Comparison of ENCODE assay signal across 22 cellular contexts in the genomic region with DNA sequence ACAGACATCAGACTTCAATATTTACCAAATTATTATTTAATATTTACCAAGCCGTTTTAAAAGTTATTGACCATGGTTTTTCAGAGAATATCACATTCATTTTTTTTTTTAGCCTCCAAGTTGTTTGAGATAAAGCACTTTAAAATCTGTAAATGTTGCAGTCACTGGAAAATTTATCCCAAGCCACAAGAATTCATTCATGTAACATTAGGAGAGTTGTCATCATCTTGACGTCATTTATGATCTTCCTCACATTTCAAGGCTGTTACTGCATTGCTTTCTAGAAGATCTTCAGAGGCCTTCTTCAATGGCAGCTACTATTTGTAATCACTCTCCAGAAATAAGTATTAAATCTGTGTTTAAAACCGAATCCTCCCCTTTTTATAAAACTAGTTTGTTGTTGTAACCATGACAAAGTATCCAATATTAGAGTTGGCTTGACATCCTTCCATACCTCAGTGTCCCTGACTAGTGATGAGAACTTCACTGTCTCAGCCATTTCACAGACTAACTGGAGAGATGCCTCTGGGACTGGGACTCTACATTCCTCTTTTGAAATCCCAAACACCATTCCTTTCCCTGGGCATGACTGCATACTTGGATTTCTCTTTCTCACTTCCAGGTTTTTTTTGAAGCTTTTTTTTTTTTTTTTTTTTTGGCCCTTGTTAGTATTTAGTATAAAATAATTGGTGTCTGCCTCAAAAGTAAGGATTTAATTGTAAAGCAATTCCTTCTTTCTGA.
DNase-seq lines count a peak whose midpoint lies in the region; ATAC-seq and TF ChIP-seq lines count a peak whose summit lies in the region.
"Had no signal": no experiment of that assay in that cellular context is flagged by ENCODE, and none has a peak within 500 bp of the region (broad histone marks: within the 10 kb centered on the region; RNA-seq: fewer than 3 reads in every experiment).

No MANE protein-coding gene starts in this region.

- H3K9me3 Mint-ChIP-seq in endothelial cell (ENCODE audit: unreplicated experiment) = no peaks in the 10 kb centered on the region
- H3K9me3 Mint-ChIP-seq in Calu3 (ENCODE audit: low read depth, unreplicated experiment) = no peaks in the 10 kb centered on the region
- H3K9me3 Mint-ChIP-seq: activated CD4-positive, alpha-beta memory T cell treated with anti-CD3 and anti-CD28 coated beads for 36 hours; endodermal cell; neural crest cell had no signal

- no peak overlapping the region for H3K4me3 Mint-ChIP-seq in endothelial cell (ENCODE audit: unreplicated experiment)
- H3K4me3 Mint-ChIP-seq in Calu3 (ENCODE audit: low read depth, unreplicated experiment) = no peak overlapping the region
- H3K4me3 Mint-ChIP-seq: activated CD4-positive, alpha-beta memory T cell treated with anti-CD3 and anti-CD28 coated beads for 36 hours; endodermal cell; neural crest cell had no signal

- no TSS peak for BruUV-seq in Calu3 (replicated peaks; lab: Mats Ljungman, UMichigan)

- H3K36me3 Mint-ChIP-seq in endothelial cell (ENCODE audit: low read depth, unreplicated experiment) = peaks cover 3% of the 10 kb centered on the region
- H3K36me3 Mint-ChIP-seq in Calu3 (ENCODE audit: insufficient read depth, unreplicated experiment) = peaks cover 13% of the 10 kb centered on the region

- H3K27ac ChIP-seq in upper lobe of right lung = no peak overlapping the region
- H3K27ac ChIP-seq: gastroesophageal sphincter had no signal

- CTCF ChIA-PET in Calu3 (lab: Charles Lee) = interaction anchor here (0.6 kb wide), 1 partner anchor 61 kb away, joined by 6 read pairs; no protein-coding TSS in a partner anchor

- H3K4me1 ChIP-seq in upper lobe of right lung = peaks cover 8% of the 10 kb centered on the region

- peak overlapping the region; percentile 53 for H3K27ac Mint-ChIP-seq in endothelial cell (ENCODE audit: unreplicated experiment)
- H3K27ac Mint-ChIP-seq in Calu3 (ENCODE audit: unreplicated experiment) = no peak overlapping the region
- H3K27ac Mint-ChIP-seq: activated CD4-positive, alpha-beta memory T cell treated with anti-CD3 and anti-CD28 coated beads for 36 hours; endodermal cell had no signal

- ATAC-seq in upper lobe of right lung = no peak
- ATAC-seq: gastroesophageal sphincter, HCT116, Right ventricle myocardium inferior had no signal

- no peak for TF ChIP-seq CTCF in endothelial cell (IDR thresholded peaks at IDR 0.05; ENCODE audit: unreplicated experiment)
- TF ChIP-seq CTCF in upper lobe of right lung (IDR thresholded peaks at IDR 0.05) = no peak
- TF ChIP-seq CTCF in Calu3 (IDR thresholded peaks at IDR 0.05; ENCODE audit: unreplicated experiment) = no peak

- no peak overlapping the region for H3K4me3 ChIP-seq in skeletal muscle cell (ENCODE audit: low read depth, low read length)
- no peak overlapping the region for H3K4me3 ChIP-seq in upper lobe of right lung
- H3K4me3 ChIP-seq: gastroesophageal sphincter had no signal

- intact Hi-C loops in upper lobe of right lung (cut with DNase I) = no loop called here
- intact Hi-C loops in Calu3 (cut with micrococcal nuclease; ENCODE audit: unreplicated experiment) = no loop called here

- no peaks in the 10 kb centered on the region for H3K27me3 ChIP-seq in upper lobe of right lung
- H3K27me3 ChIP-seq: gastroesophageal sphincter had no signal

- DNase-seq in EL = peak; percentile 67
- peak; percentile 10 for DNase-seq in RPMI7951 (ENCODE audit: low read depth)
- no peak for DNase-seq in endothelial cell (ENCODE audit: low spot score)
- peak; percentile 23 for DNase-seq in skeletal muscle cell (ENCODE audit: low read depth)
- DNase-seq in superior temporal gyrus (ENCODE audit: extremely low spot score) = no peak
- DNase-seq in upper lobe of right lung = no peak
- no peak for DNase-seq in NCI-H446 treated with DMSO at 0.1 percent for 48 hours (lab: John Stamatoyannopoulos, UW)
- no peak for DNase-seq in Calu3
- DNase-seq: activated CD4-positive, alpha-beta memory T cell treated with anti-CD3 and anti-CD28 coated beads for 36 hours; activated naive CD4-positive, alpha-beta T cell treated with Interleukin-2 at 50 U/mL for 16 hours; activated T-cell treated with anti-CD3 and anti-CD28 coated beads, Interleukin-2, amount 50 U/mL, for 1 hour; aorta; Caco-2; endodermal cell; NCI-H1436 treated with DMSO at 0.1 percent for 48 hours; NCI-H2171; substantia nigra; T-helper 1 cell had no signal

- no peaks in the 10 kb centered on the region for H3K36me3 ChIP-seq in upper lobe of right lung

- peaks cover 13% of the 10 kb centered on the region for H3K4me1 Mint-ChIP-seq in endothelial cell (ENCODE audit: unreplicated experiment)
- H3K4me1 Mint-ChIP-seq in Calu3 (ENCODE audit: low read depth, unreplicated experiment) = peaks cover 30% of the 10 kb centered on the region

- H3K27me3 Mint-ChIP-seq in endothelial cell (ENCODE audit: unreplicated experiment) (peaks cover 4% of the 10 kb centered on the region), Calu3 (ENCODE audit: unreplicated experiment) (no peaks in the 10 kb centered on the region)
- H3K27me3 Mint-ChIP-seq: activated CD4-positive, alpha-beta memory T cell treated with anti-CD3 and anti-CD28 coated beads for 36 hours had no signal

- no peaks in the 10 kb centered on the region for H3K9me3 ChIP-seq in upper lobe of right lung
- H3K9me3 ChIP-seq: Caco-2, gastroesophageal sphincter had no signal

Comparison
In these comparisons a context has a peak if more than half of its experiments do, and no peak if none do; other contexts are left out.
1. DNase-seq: peak in EL (single experiment), RPMI7951 (single experiment) and skeletal muscle cell (single experiment); none in endothelial cell (single experiment), superior temporal gyrus (single experiment), upper lobe of right lung (single experiment), NCI-H446 treated with DMSO at 0.1 percent for 48 hours (single experiment) and Calu3 (single experiment).